Comparison of ENCODE assay signal across 2 cellular contexts in the genomic region with DNA sequence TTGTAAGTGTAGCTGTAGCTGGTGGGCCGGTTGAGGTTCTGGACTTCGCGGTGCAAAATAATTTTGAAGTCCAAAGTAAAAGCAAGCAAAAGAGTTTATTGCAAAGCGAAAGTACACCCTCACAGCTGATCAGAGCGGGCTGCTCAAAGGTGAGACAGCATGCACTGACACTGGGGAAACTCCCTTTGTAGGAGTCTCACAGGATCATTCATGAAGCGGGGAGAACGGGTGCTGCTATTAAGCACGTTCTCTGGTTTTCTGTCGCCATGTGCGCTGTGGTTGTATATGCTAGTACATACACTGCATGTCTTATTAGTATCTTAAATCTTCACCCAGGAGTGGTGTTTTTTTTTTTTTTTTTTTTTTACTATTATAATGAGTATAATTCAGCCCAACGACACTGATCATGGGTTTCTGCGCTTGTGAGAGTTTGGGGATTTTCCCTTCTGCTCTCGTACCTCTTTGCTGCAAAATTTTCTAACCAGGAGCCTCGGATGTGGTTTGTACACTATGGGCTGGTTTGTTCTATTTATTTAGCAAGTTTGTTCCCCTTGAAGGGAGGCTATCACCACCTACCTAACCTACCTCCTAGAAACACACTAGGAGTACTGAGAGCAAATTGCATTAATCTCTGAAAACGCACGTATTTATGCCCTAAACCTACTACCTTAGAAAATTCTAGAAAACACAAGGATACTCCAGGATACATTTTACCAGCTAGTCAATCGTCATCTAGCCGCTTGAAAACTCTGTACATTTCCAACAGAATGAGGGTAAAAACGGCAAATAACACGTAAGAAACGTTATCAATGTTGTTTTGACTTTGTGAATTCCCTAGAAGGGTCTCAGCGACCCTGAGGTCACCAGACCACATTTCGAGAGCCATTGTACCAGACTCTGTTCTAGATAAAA.
TF ChIP-seq lines count a peak whose summit lies in the region.

No MANE protein-coding gene starts in this region.

TF ChIP-seq in K562, 482 proteins besides CTCF, POLR2A, EP300 and RAD21 (continued from another document and continues in another):
- TF ChIP-seq NFATC3 (IDR thresholded peaks at IDR 0.05) (peak; percentile 50; the same call in 1 of the 2 replicates), ARNT (IDR thresholded peaks at IDR 0.05) (0 out of 4 replicates have a peak, but pooled peaks of 1 of the 2 experiments have one; percentile 60), MNT (conservative IDR thresholded peaks at IDR 0.05) (0 out of 4 replicates have a peak, but pooled peaks of 1 of the 2 experiments have one; percentile 19), SIN3A (IDR thresholded peaks at IDR 0.05; ENCODE audit: borderline replicate concordance in 2 of 2, control insufficient read depth in 1 of 2, low read depth in 2 of 2, low read length in 2 of 2) (peak; percentile 58 to 82; a peak in 2 of 4 replicates), TFAP4 (CRISPR knock-in tag; IDR thresholded peaks at IDR 0.05; ENCODE audit: borderline replicate concordance) (peak; percentile 81), MAX (CRISPR knock-in tag; IDR thresholded peaks at IDR 0.05) (peak; percentile 50), MEF2D (tag; conservative IDR thresholded peaks at IDR 0.05; ENCODE audit: low read depth) (no peak), ZNF76 (CRISPR knock-in tag; IDR thresholded peaks at IDR 0.05; ENCODE audit: borderline replicate concordance) (no peak), ZNF384 (IDR thresholded peaks at IDR 0.05; ENCODE audit: low read depth, low read length) (0 out of 2 replicates have a peak, but pooled peaks have one; percentile 13), NR1H2 (CRISPR knock-in tag; IDR thresholded peaks at IDR 0.05) (0 out of 2 replicates have a peak, but pooled peaks have one; percentile 10), GATA2 (CRISPR knock-in tag; IDR thresholded peaks at IDR 0.05) (no peak), MTA1 (IDR thresholded peaks at IDR 0.05; ENCODE audit: borderline replicate concordance) (no peak), MYC (IDR thresholded peaks at IDR 0.05; ENCODE audit: low read depth, low read length) (peak; percentile 40; the same call in 1 of the 2 replicates), MYC (CRISPR knock-in tag; IDR thresholded peaks at IDR 0.05; ENCODE audit: borderline replicate concordance, low read depth) (no peak), RB1 (IDR thresholded peaks at IDR 0.05; ENCODE audit: low read depth) (no peak)
- TF ChIP-seq, protein P1, sequence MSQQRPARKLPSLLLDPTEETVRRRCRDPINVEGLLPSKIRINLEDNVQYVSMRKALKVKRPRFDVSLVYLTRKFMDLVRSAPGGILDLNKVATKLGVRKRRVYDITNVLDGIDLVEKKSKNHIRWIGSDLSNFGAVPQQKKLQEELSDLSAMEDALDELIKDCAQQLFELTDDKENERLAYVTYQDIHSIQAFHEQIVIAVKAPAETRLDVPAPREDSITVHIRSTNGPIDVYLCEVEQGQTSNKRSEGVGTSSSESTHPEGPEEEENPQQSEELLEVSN (IDR thresholded peaks at IDR 0.05; ENCODE audit: borderline replicate concordance in 1 of 2, extremely low read depth in 1 of 2, insufficient read depth in 1 of 2, insufficient read length in 1 of 2, low read depth in 1 of 2, low read length in 1 of 2, poor library complexity in 1 of 2, severe bottlenecking in 1 of 2), result peak in 1 of 2 experiments; percentile 66
- TF ChIP-seq, protein P2, sequence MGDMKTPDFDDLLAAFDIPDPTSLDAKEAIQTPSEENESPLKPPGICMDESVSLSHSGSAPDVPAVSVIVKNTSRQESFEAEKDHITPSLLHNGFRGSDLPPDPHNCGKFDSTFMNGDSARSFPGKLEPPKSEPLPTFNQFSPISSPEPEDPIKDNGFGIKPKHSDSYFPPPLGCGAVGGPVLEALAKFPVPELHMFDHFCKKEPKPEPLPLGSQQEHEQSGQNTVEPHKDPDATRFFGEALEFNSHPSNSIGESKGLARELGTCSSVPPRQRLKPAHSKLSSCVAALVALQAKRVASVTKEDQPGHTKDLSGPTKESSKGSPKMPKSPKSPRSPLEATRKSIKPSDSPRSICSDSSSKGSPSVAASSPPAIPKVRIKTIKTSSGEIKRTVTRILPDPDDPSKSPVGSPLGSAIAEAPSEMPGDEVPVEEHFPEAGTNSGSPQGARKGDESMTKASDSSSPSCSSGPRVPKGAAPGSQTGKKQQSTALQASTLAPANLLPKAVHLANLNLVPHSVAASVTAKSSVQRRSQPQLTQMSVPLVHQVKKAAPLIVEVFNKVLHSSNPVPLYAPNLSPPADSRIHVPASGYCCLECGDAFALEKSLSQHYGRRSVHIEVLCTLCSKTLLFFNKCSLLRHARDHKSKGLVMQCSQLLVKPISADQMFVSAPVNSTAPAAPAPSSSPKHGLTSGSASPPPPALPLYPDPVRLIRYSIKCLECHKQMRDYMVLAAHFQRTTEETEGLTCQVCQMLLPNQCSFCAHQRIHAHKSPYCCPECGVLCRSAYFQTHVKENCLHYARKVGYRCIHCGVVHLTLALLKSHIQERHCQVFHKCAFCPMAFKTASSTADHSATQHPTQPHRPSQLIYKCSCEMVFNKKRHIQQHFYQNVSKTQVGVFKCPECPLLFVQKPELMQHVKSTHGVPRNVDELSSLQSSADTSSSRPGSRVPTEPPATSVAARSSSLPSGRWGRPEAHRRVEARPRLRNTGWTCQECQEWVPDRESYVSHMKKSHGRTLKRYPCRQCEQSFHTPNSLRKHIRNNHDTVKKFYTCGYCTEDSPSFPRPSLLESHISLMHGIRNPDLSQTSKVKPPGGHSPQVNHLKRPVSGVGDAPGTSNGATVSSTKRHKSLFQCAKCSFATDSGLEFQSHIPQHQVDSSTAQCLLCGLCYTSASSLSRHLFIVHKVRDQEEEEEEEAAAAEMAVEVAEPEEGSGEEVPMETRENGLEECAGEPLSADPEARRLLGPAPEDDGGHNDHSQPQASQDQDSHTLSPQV (IDR thresholded peaks at IDR 0.05), result 0 out of 2 replicates have a peak, but pooled peaks have one; percentile 8

TF ChIP-seq in liver, 16 proteins besides CTCF, POLR2A, EP300 and RAD21 (continued from another document):
- TF ChIP-seq, protein P3, sequence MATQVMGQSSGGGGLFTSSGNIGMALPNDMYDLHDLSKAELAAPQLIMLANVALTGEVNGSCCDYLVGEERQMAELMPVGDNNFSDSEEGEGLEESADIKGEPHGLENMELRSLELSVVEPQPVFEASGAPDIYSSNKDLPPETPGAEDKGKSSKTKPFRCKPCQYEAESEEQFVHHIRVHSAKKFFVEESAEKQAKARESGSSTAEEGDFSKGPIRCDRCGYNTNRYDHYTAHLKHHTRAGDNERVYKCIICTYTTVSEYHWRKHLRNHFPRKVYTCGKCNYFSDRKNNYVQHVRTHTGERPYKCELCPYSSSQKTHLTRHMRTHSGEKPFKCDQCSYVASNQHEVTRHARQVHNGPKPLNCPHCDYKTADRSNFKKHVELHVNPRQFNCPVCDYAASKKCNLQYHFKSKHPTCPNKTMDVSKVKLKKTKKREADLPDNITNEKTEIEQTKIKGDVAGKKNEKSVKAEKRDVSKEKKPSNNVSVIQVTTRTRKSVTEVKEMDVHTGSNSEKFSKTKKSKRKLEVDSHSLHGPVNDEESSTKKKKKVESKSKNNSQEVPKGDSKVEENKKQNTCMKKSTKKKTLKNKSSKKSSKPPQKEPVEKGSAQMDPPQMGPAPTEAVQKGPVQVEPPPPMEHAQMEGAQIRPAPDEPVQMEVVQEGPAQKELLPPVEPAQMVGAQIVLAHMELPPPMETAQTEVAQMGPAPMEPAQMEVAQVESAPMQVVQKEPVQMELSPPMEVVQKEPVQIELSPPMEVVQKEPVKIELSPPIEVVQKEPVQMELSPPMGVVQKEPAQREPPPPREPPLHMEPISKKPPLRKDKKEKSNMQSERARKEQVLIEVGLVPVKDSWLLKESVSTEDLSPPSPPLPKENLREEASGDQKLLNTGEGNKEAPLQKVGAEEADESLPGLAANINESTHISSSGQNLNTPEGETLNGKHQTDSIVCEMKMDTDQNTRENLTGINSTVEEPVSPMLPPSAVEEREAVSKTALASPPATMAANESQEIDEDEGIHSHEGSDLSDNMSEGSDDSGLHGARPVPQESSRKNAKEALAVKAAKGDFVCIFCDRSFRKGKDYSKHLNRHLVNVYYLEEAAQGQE (IDR thresholded peaks at IDR 0.05), result peak; percentile 53
- TF ChIP-seq HNF4A (conservative IDR thresholded peaks at IDR 0.05) (peak; percentile 64 to 66), ZBTB33 (IDR thresholded peaks at IDR 0.05) (peak; percentile 20), YY1 (IDR thresholded peaks at IDR 0.05) (peak; percentile 36), FOXA1 (IDR thresholded peaks at IDR 0.05) (no peak), JUND (IDR thresholded peaks at IDR 0.05) (peak; percentile 15 to 22), GABPA (IDR thresholded peaks at IDR 0.05 in 1 of 2, conservative IDR thresholded peaks at IDR 0.05 in 1 of 2) (peak in 1 of 2 donors; percentile 26), MAX (IDR thresholded peaks at IDR 0.05) (peak; percentile 60), SP1 (IDR thresholded peaks at IDR 0.05) (peak; percentile 86), RXRA (IDR thresholded peaks at IDR 0.05) (peak; percentile 46 to 57), NR2F2 (IDR thresholded peaks at IDR 0.05) (no peak)
